8 cellular contexts compared by ENCODE assay signal in the genomic region with DNA sequence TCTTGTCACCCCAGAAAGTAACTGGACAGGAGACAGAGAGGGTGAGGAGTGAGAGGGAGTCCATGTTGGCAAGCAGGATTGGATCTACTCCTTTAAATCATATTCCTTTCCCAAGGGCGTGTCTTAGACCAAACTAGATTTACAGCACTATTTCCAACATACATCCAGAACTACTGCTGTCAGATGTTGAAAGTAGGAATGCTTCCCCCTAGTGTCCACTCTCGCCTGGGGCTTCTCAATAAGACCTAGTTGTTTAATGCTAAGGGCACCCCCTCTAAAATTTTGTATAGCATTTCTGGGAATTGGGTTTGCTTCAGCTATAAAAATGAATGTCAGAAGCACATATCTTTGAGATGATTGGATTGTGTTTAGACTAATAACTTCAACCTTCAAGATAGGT. TPM values are rescaled to one million over a fixed set of nuclear protein-coding genes. Genes with fewer than 3 reads are reported as not detected.
DNase-seq lines count a peak whose midpoint lies in the region; FAIRE-seq and TF ChIP-seq lines count a peak whose summit lies in the region.

No MANE protein-coding gene starts in this region.

- no peak overlapping the region for H3K4me3 ChIP-seq in AG10803 (ENCODE audit: low read length)
- H3K4me3 ChIP-seq in GM06990 (replicated peaks; ENCODE audit: low read depth, low read length) = no peak overlapping the region
- no peak overlapping the region for H3K4me3 ChIP-seq in PC-9
- no peak overlapping the region for H3K4me3 ChIP-seq in effector memory CD4-positive, alpha-beta T cell (ENCODE audit: insufficient read depth, low read depth, low read length, poor library complexity, severe bottlenecking)

- H3K27me3 ChIP-seq in GM06990 (replicated peaks; ENCODE audit: control insufficient read depth, insufficient read depth, low read length) (no peaks in the 10 kb centered on the region), PC-9 (ENCODE audit: insufficient read depth, low read depth) (no peaks in the 10 kb centered on the region)
- H3K27me3 ChIP-seq in effector memory CD4-positive, alpha-beta T cell (replicated peaks; ENCODE audit: control insufficient read depth, insufficient read depth, low read length, poor library complexity, severe bottlenecking) = no peaks in the 10 kb centered on the region

- no peaks in the 10 kb centered on the region for H3K9me3 ChIP-seq in PC-9 (ENCODE audit: insufficient read depth, low read depth)
- H3K9me3 ChIP-seq in effector memory CD4-positive, alpha-beta T cell (ENCODE audit: control insufficient read depth, low read length) = no peaks in the 10 kb centered on the region

- H3F3A ChIP-seq in PC-9 (ENCODE audit: insufficient read depth, low read depth) = no peaks in the 10 kb centered on the region

- no peaks in the 10 kb centered on the region for H3K9me2 ChIP-seq in PC-9 (ENCODE audit: insufficient read depth)

- no peaks in the 10 kb centered on the region for H4K20me1 ChIP-seq in PC-9 (ENCODE audit: insufficient read depth)

- H3K4me1 ChIP-seq in PC-9 (replicated peaks; ENCODE audit: insufficient read depth) = no peaks in the 10 kb centered on the region
- H3K4me1 ChIP-seq in effector memory CD4-positive, alpha-beta T cell (ENCODE audit: control insufficient read depth, insufficient read depth, low read length, poor library complexity, severe bottlenecking) = no peaks in the 10 kb centered on the region

- POLR2A ChIA-PET in PC-9 (lab: Charles Lee; ENCODE audit: unreplicated experiment) = no interaction called here

- no TSS peak for BruUV-seq in PC-9 (replicated peaks; lab: Mats Ljungman, UMichigan)

- intact Hi-C loops in PC-9 (cut with micrococcal nuclease; ENCODE audit: unreplicated experiment) = loop anchor here (5.0 kb wide), 1 partner anchor 241 kb away; no protein-coding TSS in a partner anchor

- no peak overlapping the region for H3K27ac ChIP-seq in PC-9
- H3K27ac ChIP-seq in effector memory CD4-positive, alpha-beta T cell (ENCODE audit: insufficient read depth, low read length, poor library complexity, severe bottlenecking) = no peak overlapping the region

- no peak overlapping the region for H3K4me2 ChIP-seq in PC-9

- no peaks in the 10 kb centered on the region for H3K79me2 ChIP-seq in PC-9 (ENCODE audit: low read depth)

- CTCF ChIA-PET in PC-9 (lab: Charles Lee) = no interaction called here

- H3K36me3 ChIP-seq in GM06990 (ENCODE audit: control insufficient read depth, insufficient read depth, low read length) (peaks cover 4% of the 10 kb centered on the region), PC-9 (ENCODE audit: low read depth) (peaks cover 19% of the 10 kb centered on the region)
- H3K36me3 ChIP-seq in effector memory CD4-positive, alpha-beta T cell (ENCODE audit: control insufficient read depth, insufficient read depth, low read length) = peaks cover 26% of the 10 kb centered on the region

- FAIRE-seq in GM12891 (lab: Jason Lieb, UNC) = no peak

- TF ChIP-seq POLR2A in GM12891 (IDR thresholded peaks at IDR 0.05; ENCODE audit: low read depth, low read length) = no peak

- no peak overlapping the region for H2AFZ ChIP-seq in PC-9

- peak; percentile 67 for DNase-seq in AG10803 (ENCODE audit: low read depth)
- DNase-seq in GM06990 (ENCODE audit: extremely low read depth, insufficient read length) = no peak
- peak; percentile 18 to 49 for DNase-seq in PC-9
- DNase-seq in dermis blood vessel endothelial cell = peak; percentile 72
- DNase-seq in midbrain (lab: John Stamatoyannopoulos, UW) = peak; percentile 50
- no peak for DNase-seq in effector memory CD4-positive, alpha-beta T cell
- no peak for DNase-seq in GM12891 (ENCODE audit: insufficient read length, low spot score)
- no peak for DNase-seq in globus pallidus (ENCODE audit: low spot score)

- TF ChIP-seq CTCF in AG10803 (conservative IDR thresholded peaks at IDR 0.05; ENCODE audit: low read length) (peak; percentile 68), GM06990 (IDR thresholded peaks at IDR 0.05; ENCODE audit: insufficient read depth, low read length, poor library complexity, severe bottlenecking) (peak; percentile 56), PC-9 (conservative IDR thresholded peaks at IDR 0.05) (peak; percentile 47)

TF ChIP-seq in GM12891, 5 proteins besides CTCF, POLR2A, EP300 and RAD21:
- TF ChIP-seq POU2F2 (IDR thresholded peaks at IDR 0.05; ENCODE audit: low read depth, low read length) = no peak
- no peak for TF ChIP-seq POLR2AphosphoS5 (IDR thresholded peaks at IDR 0.05; ENCODE audit: low read depth, low read length)
- TF ChIP-seq SPI1 (IDR thresholded peaks at IDR 0.05; ENCODE audit: low read depth, low read length) = no peak
- TF ChIP-seq TAF1 (IDR thresholded peaks at IDR 0.05; ENCODE audit: low read depth, low read length) = no peak
- no peak for TF ChIP-seq PAX5 (IDR thresholded peaks at IDR 0.05; ENCODE audit: insufficient read depth, low read length, severe bottlenecking)

RNA-seq across cellular contexts. Expression of a gene that starts 13.3 kb away (rescaled TPM):
- total RNA-seq in PC-9 (2021) = 31.6 and 35.6 TPM in 2 replicates
- total RNA-seq in dermis blood vessel endothelial cell = 9.4 and 10.2 TPM in 2 replicates
- 15.8 TPM for polyA plus RNA-seq in GM12891 (2012; ENCODE audit: low read depth, missing spikeins)

RNA-seq across cellular contexts. Expression of a gene that starts 13.4 kb away (rescaled TPM):
- total RNA-seq in PC-9 (2021) (18.5 and 23.6 TPM in 2 replicates), dermis blood vessel endothelial cell (11.9 and 17.9 TPM in 2 replicates)
- 7.8 TPM for polyA plus RNA-seq in GM12891 (2012; ENCODE audit: low read depth, missing spikeins)

RNA-seq across cellular contexts. Expression of a gene that starts 58.9 kb away (rescaled TPM):
- total RNA-seq in PC-9 (2021) (26.7 and 30.7 TPM in 2 replicates), dermis blood vessel endothelial cell (24.2 and 30.8 TPM in 2 replicates)
- 37.6 TPM for polyA plus RNA-seq in GM12891 (2012; ENCODE audit: low read depth, missing spikeins)

Comparison
In these comparisons a context has a peak if more than half of its experiments do, and no peak if none do; other contexts are left out.
1. DNase-seq: peak in AG10803 (single experiment), PC-9 (2 of 2), dermis blood vessel endothelial cell (single experiment) and midbrain (single experiment); none in GM06990 (single experiment), effector memory CD4-positive, alpha-beta T cell (0 of 3), GM12891 (single experiment) and globus pallidus (single experiment).
2. Peak in every context shown above with its lines, with median percentiles within 50 percentile points of each other: CTCF ChIP-seq.